ENCODE assay signal across 1 cellular context in the genomic region with DNA sequence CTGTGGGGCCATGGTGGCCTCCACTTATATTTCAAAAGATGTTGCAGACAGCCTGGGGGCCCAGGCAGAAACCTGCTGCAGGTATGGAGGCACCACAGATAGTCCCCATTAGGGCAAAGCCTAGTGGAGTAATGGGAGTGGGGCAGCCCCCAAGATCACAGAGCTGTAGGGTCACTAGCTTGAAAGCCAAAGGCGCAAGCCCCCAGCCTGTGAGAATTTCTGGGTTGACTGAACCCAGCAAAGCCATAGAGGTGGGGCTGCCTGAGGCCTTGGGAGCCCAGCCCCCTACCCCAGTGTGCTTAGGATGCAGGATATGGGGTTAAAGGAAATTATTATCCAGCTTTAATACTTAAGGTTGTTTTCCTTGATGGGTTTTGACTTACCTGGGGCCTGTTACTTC.
TF ChIP-seq lines count a peak whose summit lies in the region.

No MANE protein-coding gene starts in this region.

TF ChIP-seq in H1, 55 proteins besides CTCF, POLR2A, EP300 and RAD21:
- TF ChIP-seq, protein P1, sequence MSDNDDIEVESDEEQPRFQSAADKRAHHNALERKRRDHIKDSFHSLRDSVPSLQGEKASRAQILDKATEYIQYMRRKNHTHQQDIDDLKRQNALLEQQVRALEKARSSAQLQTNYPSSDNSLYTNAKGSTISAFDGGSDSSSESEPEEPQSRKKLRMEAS (IDR thresholded peaks at IDR 0.05), result no peak
- no peak for TF ChIP-seq JUND (IDR thresholded peaks at IDR 0.05; ENCODE audit: low read length)
- TF ChIP-seq BACH1 (IDR thresholded peaks at IDR 0.05; ENCODE audit: low read length), result no peak
- no peak for TF ChIP-seq BRCA1 (IDR thresholded peaks at IDR 0.05; ENCODE audit: low read depth, low read length)
- no peak for TF ChIP-seq SP1 (IDR thresholded peaks at IDR 0.05; ENCODE audit: low read depth, low read length)
- TF ChIP-seq GABPA (IDR thresholded peaks at IDR 0.05; ENCODE audit: borderline replicate concordance, insufficient read depth, low read length), result no peak
- no peak for TF ChIP-seq SUZ12 (IDR thresholded peaks at IDR 0.05; ENCODE audit: low read length)
- TF ChIP-seq GTF2F1 (IDR thresholded peaks at IDR 0.05; ENCODE audit: borderline replicate concordance, low read depth, low read length), result no peak
- no peak for TF ChIP-seq SIRT6 (IDR thresholded peaks at IDR 0.05; ENCODE audit: low read length)
- TF ChIP-seq FOSL1 (IDR thresholded peaks at IDR 0.05; ENCODE audit: insufficient read depth, low read depth, low read length), result no peak
- TF ChIP-seq RXRA (IDR thresholded peaks at IDR 0.05; ENCODE audit: insufficient read depth, low read depth, low read length), result no peak
- no peak for TF ChIP-seq CHD1 (IDR thresholded peaks at IDR 0.05; ENCODE audit: low read depth, low read length)
- TF ChIP-seq TEAD4 (IDR thresholded peaks at IDR 0.05; ENCODE audit: low read depth, low read length), result no peak
TF ChIP-seq in H1: peak in this region for 0.
